Comparison of ENCODE assay signal across 19 cellular contexts in the genomic region with DNA sequence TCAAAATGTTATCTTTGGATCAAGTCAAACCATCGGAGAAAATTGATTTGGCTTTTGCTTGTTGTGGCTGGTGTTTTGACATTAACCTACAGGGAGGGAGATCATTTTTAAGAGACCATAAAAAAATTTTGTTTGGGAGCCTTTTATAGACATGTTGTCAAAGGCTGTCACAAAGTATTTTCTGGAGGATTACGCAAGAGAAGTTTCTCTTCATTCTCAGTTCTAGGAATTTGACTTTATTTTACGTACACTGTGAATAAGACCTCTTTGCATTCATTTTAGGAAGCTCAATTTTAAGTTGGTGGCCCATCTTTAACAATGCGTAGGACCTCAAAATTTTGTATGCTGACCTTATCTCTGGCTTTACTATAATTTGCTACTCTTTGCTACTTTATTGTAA.
"Had no signal": no experiment of that assay in that cellular context is flagged by ENCODE, and none has a peak within 500 bp of the region (broad histone marks: within the 10 kb centered on the region; RNA-seq: fewer than 3 reads in every experiment).

No MANE protein-coding gene starts in this region.

- H3K4me1 Mint-ChIP-seq: activated CD4-positive, alpha-beta T cell treated with anti-CD3 and anti-CD28 coated beads for 36 hours; memory B cell had no signal

- H3K4me1 ChIP-seq: esophagus muscularis mucosa, tibial artery had no signal

- ATAC-seq: activated CD4-positive, alpha-beta T cell treated with anti-CD3 and anti-CD28 coated beads for 36 hours; activated CD8-positive, alpha-beta memory T cell treated with anti-CD3 and anti-CD28 coated beads, Interleukin-2, amount 10 ng/mL, durations not matched to agents 7 days and 5 days; heart right ventricle; WTC11 had no signal

- H3K36me3 Mint-ChIP-seq: activated CD8-positive, alpha-beta memory T cell treated with anti-CD3 and anti-CD28 coated beads, Interleukin-2, amount 10 ng/mL, durations not matched to agents 7 days and 5 days; memory B cell; WTC11 had no signal

- H3K27me3 ChIP-seq: cardiac muscle cell, esophagus muscularis mucosa, tibial artery had no signal

- H3K9me3 ChIP-seq: esophagus muscularis mucosa, heart right ventricle, tibial artery had no signal

- H3K4me3 Mint-ChIP-seq: activated CD4-positive, alpha-beta T cell treated with anti-CD3 and anti-CD28 coated beads for 36 hours; activated CD8-positive, alpha-beta memory T cell treated with anti-CD3 and anti-CD28 coated beads, Interleukin-2, amount 10 ng/mL, durations not matched to agents 7 days and 5 days; activated naive CD8-positive, alpha-beta T cell; memory B cell; WTC11 had no signal

- FAIRE-seq: endothelial cell of umbilical vein, TTC549 had no signal

- H3K4me3 ChIP-seq: cardiac muscle cell, esophagus muscularis mucosa, heart right ventricle, tibial artery had no signal

- H3K27ac Mint-ChIP-seq: activated CD4-positive, alpha-beta T cell treated with anti-CD3 and anti-CD28 coated beads for 36 hours; activated naive CD8-positive, alpha-beta T cell; memory B cell; WTC11 had no signal

- DNase-seq: activated CD4-positive, alpha-beta T cell treated with anti-CD3 and anti-CD28 coated beads for 36 hours; activated CD4-positive, alpha-beta T cell treated with anti-CD3 and anti-CD28 coated beads, Interleukin-2, amount 50 U/mL, for 48 hours; activated CD8-positive, alpha-beta memory T cell treated with anti-CD3 and anti-CD28 coated beads, Interleukin-2, amount 10 ng/mL, durations not matched to agents 7 days and 5 days; amniotic stem cell; dermis blood vessel endothelial cell; effector memory CD4-positive, alpha-beta T cell; heart right ventricle; retina; stimulated activated CD4-positive, alpha-beta T cell treated with anti-CD3 and anti-CD28 coated beads, Interleukin-2, amount 100 ng/mL, for 24 hours; stimulated activated naive CD4-positive, alpha-beta T cell treated with Interleukin-2 at 50 U/mL for 16 hours; substantia nigra; tibial artery had no signal

- H3K27ac ChIP-seq: cardiac muscle cell, esophagus muscularis mucosa, heart right ventricle, tibial artery had no signal

- H3K9me3 Mint-ChIP-seq: memory B cell had no signal

- H3K36me3 ChIP-seq: cardiac muscle cell, esophagus muscularis mucosa, heart right ventricle, tibial artery had no signal
